In the genomic region with DNA sequence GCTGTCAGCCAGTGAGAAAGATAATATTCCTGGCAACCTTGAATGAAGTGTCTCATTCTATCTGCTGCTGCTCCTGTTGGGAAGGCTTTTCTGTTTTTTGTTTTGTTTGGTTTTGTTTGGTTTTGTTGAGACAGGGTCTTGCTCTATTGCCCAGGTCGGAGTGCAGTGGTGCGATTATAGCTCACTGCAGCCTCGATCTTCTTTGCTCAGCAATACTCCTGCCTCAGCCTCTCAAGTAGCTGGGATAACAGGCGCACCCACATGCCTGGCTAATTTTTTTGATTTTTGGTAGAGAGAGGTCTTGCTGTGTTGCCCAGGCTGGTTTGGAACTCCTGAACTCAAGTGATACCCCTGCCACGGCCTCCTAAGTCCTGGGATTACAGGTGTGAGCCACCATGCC, we compare ENCODE assay signal across 11 cellular contexts.
"Had no signal": no experiment of that assay in that cellular context is flagged by ENCODE, and none has a peak within 500 bp of the region (broad histone marks: within the 10 kb centered on the region; RNA-seq: fewer than 3 reads in every experiment).

No MANE protein-coding gene starts in this region.

- H3K27ac Mint-ChIP-seq: GM23338, H9, HFFc6 had no signal

- H3K36me3 ChIP-seq: HAP-1 had no signal

- DNase-seq: GM23248, GOT3, H7, H9, HCEC 1CT, HFFc6 had no signal

- H3K4me1 ChIP-seq: HAP-1 had no signal

- H3K9ac ChIP-seq: GM23248 had no signal

- FAIRE-seq: H1, H54 had no signal

- H3K27ac ChIP-seq: GM23248 had no signal

- H2AFZ ChIP-seq: GM23248, GM23338 had no signal

- H3K4me2 ChIP-seq: GM23338 had no signal

- ATAC-seq: GM23338, HCT116 had no signal

- H3K9me3 Mint-ChIP-seq: GM23338, H9, HFFc6 had no signal

- H3K4me3 ChIP-seq: GM23248, GM23338, HAP-1 had no signal

- H3K4me3 Mint-ChIP-seq: GM23338, H9, HFFc6 had no signal

- H3K9me3 ChIP-seq: HAP-1 had no signal
